24 cellular contexts compared by ENCODE assay signal in the genomic region with DNA sequence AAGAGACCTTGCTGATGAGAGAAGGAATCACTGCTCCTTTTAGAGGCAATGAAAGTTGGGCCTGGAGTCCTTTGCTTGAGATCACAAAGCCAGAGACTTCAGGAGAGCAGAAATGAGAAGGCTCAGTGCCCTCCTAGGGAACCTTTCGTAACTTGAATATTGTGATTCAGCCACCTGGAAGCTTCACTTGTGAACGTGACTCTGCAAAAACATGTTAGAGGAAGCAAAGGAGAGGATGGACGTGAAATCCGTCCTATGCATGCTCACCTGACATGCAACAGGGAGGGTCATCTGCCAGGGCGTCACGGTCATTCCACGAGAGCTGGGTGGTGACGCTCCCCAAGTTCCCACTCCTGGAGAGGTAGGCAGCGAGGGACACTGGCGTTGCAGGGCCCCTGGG.
DNase-seq lines count a peak whose midpoint lies in the region; ATAC-seq, FAIRE-seq and TF ChIP-seq lines count a peak whose summit lies in the region.
"Had no signal": no experiment of that assay in that cellular context is flagged by ENCODE, and none has a peak within 500 bp of the region (broad histone marks: within the 10 kb centered on the region; RNA-seq: fewer than 3 reads in every experiment).

No MANE protein-coding gene starts in this region.

- H3F3A ChIP-seq in GM23338 (replicated peaks; ENCODE audit: low read depth), result no peaks in the 10 kb centered on the region; the same call in 1 of the 2 replicates

- H3K4me1 ChIP-seq in GM23338 (ENCODE audit: insufficient read depth), result peaks cover 12% of the 10 kb centered on the region
- H3K4me1 ChIP-seq in foreskin keratinocyte, result no peaks in the 10 kb centered on the region
- peaks cover 0 to 12% (median 10%) of the 10 kb centered on the region in 4 donors for H3K4me1 ChIP-seq in esophagus muscularis mucosa
- H3K4me1 ChIP-seq: A549, Caco-2 had no signal

- H3K9me2 ChIP-seq in GM23338 (ENCODE audit: insufficient read depth), result 0 out of 2 replicates have a peak, but pooled peaks cover 2% of the 10 kb centered on the region

- no peak overlapping the region for H3K4me3 Mint-ChIP-seq in GM23338
- H3K4me3 Mint-ChIP-seq: CD4-positive, alpha-beta T cell; H9 had no signal

- no peaks in the 10 kb centered on the region for H3K9me3 ChIP-seq in esophagus muscularis mucosa
- H3K9me3 ChIP-seq: A549, Caco-2 had no signal

- peaks cover 7% of the 10 kb centered on the region for H4K20me1 ChIP-seq in GM23338 (replicated peaks; ENCODE audit: insufficient read depth)

- no peak for TF ChIP-seq EP300 in esophagus muscularis mucosa (IDR thresholded peaks at IDR 0.05)

- no peaks in the 10 kb centered on the region; the same call in 1 of the 2 replicates for H3K79me2 ChIP-seq in GM23338 (replicated peaks; ENCODE audit: insufficient read depth)

- H3K9me3 Mint-ChIP-seq in GM23338, result no peaks in the 10 kb centered on the region
- H3K9me3 Mint-ChIP-seq: CD4-positive, alpha-beta T cell; H9 had no signal

- H3K36me3 Mint-ChIP-seq in GM23338 (ENCODE audit: low read depth), result no peaks in the 10 kb centered on the region; the same call in 2 of the 3 replicates

- H3K4me3 ChIP-seq in GM23338 (no peak overlapping the region), bronchial epithelial cell (ENCODE audit: low read depth, low read length) (no peak overlapping the region), esophagus muscularis mucosa (no peak overlapping the region)
- H3K4me3 ChIP-seq: A549, GM12878 had no signal

- H3K27ac Mint-ChIP-seq in GM23338, result peak overlapping the region; percentile 72; the same call in 1 of the 2 replicates
- H3K27ac Mint-ChIP-seq: CD4-positive, alpha-beta T cell had no signal

- no peak for ATAC-seq in GM23338
- ATAC-seq in foreskin keratinocyte, result no peak
- ATAC-seq: A549, GM12878 had no signal

- TF ChIP-seq CTCF in GM23338 (conservative IDR thresholded peaks at IDR 0.05; ENCODE audit: low read depth in 2 of 2), result no peak
- TF ChIP-seq CTCF in bronchial epithelial cell (IDR thresholded peaks at IDR 0.05; ENCODE audit: insufficient read depth, low read length, severe bottlenecking), result no peak
- no peak for TF ChIP-seq CTCF in foreskin keratinocyte (conservative IDR thresholded peaks at IDR 0.05)
- TF ChIP-seq CTCF in esophagus muscularis mucosa (IDR thresholded peaks at IDR 0.05), result no peak

- H3K27ac ChIP-seq in GM23338 (ENCODE audit: low read depth) (no peak overlapping the region), foreskin keratinocyte (no peak overlapping the region), esophagus muscularis mucosa (replicated peaks in 1 of 4) (no peak overlapping the region)
- H3K27ac ChIP-seq: 22Rv1, C4-2B had no signal

- no peak overlapping the region for H2AFZ ChIP-seq in GM23338

- H3K27me3 ChIP-seq in GM23338 (ENCODE audit: insufficient read depth) (no peaks in the 10 kb centered on the region), bronchial epithelial cell (ENCODE audit: control insufficient read depth, insufficient read depth, low read length) (no peaks in the 10 kb centered on the region), foreskin keratinocyte (no peaks in the 10 kb centered on the region), esophagus muscularis mucosa (no peaks in the 10 kb centered on the region)

- intact Hi-C loops in esophagus muscularis mucosa (cut with DNase I), result no loop called here

- peak; percentile 18 for FAIRE-seq in bronchial epithelial cell (lab: Jason Lieb, UNC)
- FAIRE-seq: A549, D721Med, GM12878, GM18507, HTR-8/SVneo had no signal

- no peak for TF ChIP-seq POLR2A in esophagus muscularis mucosa (IDR thresholded peaks at IDR 0.05; ENCODE audit: low read depth)

- 87% methylated on average over 9 of the region's 10 CpGs for WGBS in esophagus muscularis mucosa

- DNase-seq in DMS79 treated with DMSO at 0.1 percent for 48 hours (lab: John Stamatoyannopoulos, UW) (peak; percentile 22), DMS79 (lab: John Stamatoyannopoulos, UW) (no peak), GM23338 (ENCODE audit: low spot score) (no peak), bronchial epithelial cell (ENCODE audit: low read depth) (peak; percentile 44), foreskin keratinocyte (peak; percentile 8 to 15), dermis blood vessel endothelial cell (no peak), SIG-M5 (lab: John Stamatoyannopoulos, UW) (no peak), esophagus muscularis mucosa (ENCODE audit: extremely low spot score) (no peak)
- DNase-seq: AML-193; Caco-2; CD4-positive, alpha-beta T cell; DMS153; DND-41; EL; GOT3; H9; IMR-90 had no signal

- H3K4me1 Mint-ChIP-seq in GM23338, result peaks cover 28% of the 10 kb centered on the region

- peaks cover 10% of the 10 kb centered on the region for H3K27me3 Mint-ChIP-seq in GM23338 (ENCODE audit: insufficient read depth, low read depth, poor library complexity)

- H3K36me3 ChIP-seq in GM23338 (ENCODE audit: insufficient read depth), result peaks cover 7% of the 10 kb centered on the region
- no peaks in the 10 kb centered on the region for H3K36me3 ChIP-seq in bronchial epithelial cell (ENCODE audit: control insufficient read depth, insufficient read depth, low read length)
- peaks cover 0 to 16% (median 9%) of the 10 kb centered on the region in 4 donors for H3K36me3 ChIP-seq in esophagus muscularis mucosa

- no peak overlapping the region for H3K4me2 ChIP-seq in GM23338
- H3K4me2 ChIP-seq: A549 had no signal

TF ChIP-seq in GM23338, 12 proteins besides CTCF, POLR2A, EP300 and RAD21 (continues in another document):
- TF ChIP-seq STAT1 (IDR thresholded peaks at IDR 0.05; ENCODE audit: unreplicated experiment) (no peak), POLR2AphosphoS5 (IDR thresholded peaks at IDR 0.05; ENCODE audit: low read depth) (no peak), ETS1 (IDR thresholded peaks at IDR 0.05) (no peak), ZNF462 (CRISPR knock-in tag; IDR thresholded peaks at IDR 0.05) (no peak), CREB1 (CRISPR knock-in tag; IDR thresholded peaks at IDR 0.05; ENCODE audit: low read depth) (no peak)

Comparison
In these comparisons a context has a peak if more than half of its experiments do, and no peak if none do; other contexts are left out.
1. DNase-seq: peak in DMS79 treated with DMSO at 0.1 percent for 48 hours (single experiment), bronchial epithelial cell (single experiment) and foreskin keratinocyte (2 of 2); none in DMS79 (single experiment), GM23338 (single experiment), dermis blood vessel endothelial cell (single experiment), SIG-M5 (single experiment) and esophagus muscularis mucosa (single experiment).